In genomic region chr12:131135786-131136538, GRCh38 we compare ENCODE assay signal across 18 cellular contexts.
A peak's percentile ranks its signal among the peaks of the same experiment; 100 is the strongest.
DNase-seq lines count a peak whose midpoint lies in the region; TF ChIP-seq lines count a peak whose summit lies in the region.
"Had no signal": no experiment of that assay in that cellular context is flagged by ENCODE, and none has a peak within 500 bp of the region (broad histone marks: within the 10 kb centered on the region; RNA-seq: fewer than 3 reads in every experiment).

No MANE protein-coding gene starts in this region.

- H3K4me3 ChIP-seq in neural cell (ENCODE audit: low read length) (no peak overlapping the region), sigmoid colon (no peak overlapping the region)

- H3K36me3 Mint-ChIP-seq in activated CD4-positive, alpha-beta memory T cell treated with anti-CD3 and anti-CD28 coated beads, Interleukin-2, amount 10 ng/mL, durations not matched to agents 7 days and 5 days (ENCODE audit: low read depth): no peaks in the 10 kb centered on the region
- no peaks in the 10 kb centered on the region for H3K36me3 Mint-ChIP-seq in activated CD4-positive, alpha-beta memory T cell treated with anti-CD3 and anti-CD28 coated beads for 36 hours
- H3K36me3 Mint-ChIP-seq in endothelial cell (ENCODE audit: low read depth, unreplicated experiment): no peaks in the 10 kb centered on the region
- H3K36me3 Mint-ChIP-seq: CD8-positive, alpha-beta T cell had no signal

- intact Hi-C loops in activated CD4-positive, alpha-beta memory T cell treated with anti-CD3 and anti-CD28 coated beads for 36 hours (cut with micrococcal nuclease): loop anchor here (10.0 kb wide), 1 partner anchor 221 kb away; no protein-coding TSS in a partner anchor
- intact Hi-C loops in sigmoid colon (cut with DNase I): no loop called here

- no peaks in the 10 kb centered on the region for H3K27me3 ChIP-seq in neural cell (ENCODE audit: insufficient read depth, low read depth, low read length)
- H3K27me3 ChIP-seq in sigmoid colon: no peaks in the 10 kb centered on the region

- peaks cover 0 to 30% (median 19%) of the 10 kb centered on the region in 4 donors for H3K4me1 ChIP-seq in sigmoid colon

- POLR2A ChIA-PET in activated CD4-positive, alpha-beta memory T cell treated with anti-CD3 and anti-CD28 coated beads, Interleukin-2, amount 10 ng/mL, durations not matched to agents 7 days and 5 days (lab: Charles Lee): no interaction called here
- POLR2A ChIA-PET in activated CD4-positive, alpha-beta memory T cell treated with anti-CD3 and anti-CD28 coated beads for 36 hours (lab: Charles Lee): no interaction called here

- no peak for TF ChIP-seq POLR2A in sigmoid colon (IDR thresholded peaks at IDR 0.05)

- H3K9me3 Mint-ChIP-seq in activated CD4-positive, alpha-beta memory T cell treated with anti-CD3 and anti-CD28 coated beads, Interleukin-2, amount 10 ng/mL, durations not matched to agents 7 days and 5 days: no peaks in the 10 kb centered on the region
- H3K9me3 Mint-ChIP-seq in activated CD4-positive, alpha-beta memory T cell treated with anti-CD3 and anti-CD28 coated beads for 36 hours: no peaks in the 10 kb centered on the region
- H3K9me3 Mint-ChIP-seq in endothelial cell (ENCODE audit: unreplicated experiment): no peaks in the 10 kb centered on the region
- H3K9me3 Mint-ChIP-seq: CD8-positive, alpha-beta T cell had no signal

- H2AFZ ChIP-seq in neural cell (ENCODE audit: low read depth, low read length): no peak overlapping the region

- 65 to 78% methylated on average over 19 of the region's 19 CpGs for WGBS in sigmoid colon, 2 donors

- TF ChIP-seq RAD21 in neural cell (conservative IDR thresholded peaks at IDR 0.05): no peak

- CTCF ChIA-PET in activated CD4-positive, alpha-beta memory T cell treated with anti-CD3 and anti-CD28 coated beads, Interleukin-2, amount 10 ng/mL, durations not matched to agents 7 days and 5 days (lab: Charles Lee): no interaction called here
- CTCF ChIA-PET in activated CD4-positive, alpha-beta memory T cell treated with anti-CD3 and anti-CD28 coated beads for 36 hours (lab: Charles Lee): interaction anchor here (1.4 to 6.0 kb wide), 2 partner anchors 30 to 32 kb away, joined by 4 to 197 read pairs; no protein-coding TSS in a partner anchor

- H3K4me1 Mint-ChIP-seq in activated CD4-positive, alpha-beta memory T cell treated with anti-CD3 and anti-CD28 coated beads, Interleukin-2, amount 10 ng/mL, durations not matched to agents 7 days and 5 days: no peaks in the 10 kb centered on the region
- H3K4me1 Mint-ChIP-seq in activated CD4-positive, alpha-beta memory T cell treated with anti-CD3 and anti-CD28 coated beads for 36 hours (ENCODE audit: low read depth): no peaks in the 10 kb centered on the region
- H3K4me1 Mint-ChIP-seq in endothelial cell (ENCODE audit: unreplicated experiment): peaks cover 8% of the 10 kb centered on the region

- peak; percentile 8 for DNase-seq in activated CD4-positive, alpha-beta memory T cell treated with anti-CD3 and anti-CD28 coated beads, Interleukin-2, amount 10 ng/mL, durations not matched to agents 7 days and 5 days
- no peak for DNase-seq in activated CD4-positive, alpha-beta memory T cell treated with anti-CD3 and anti-CD28 coated beads for 36 hours
- DNase-seq in sigmoid colon (peak; percentile 59), endothelial cell (ENCODE audit: low spot score) (no peak), HPDE6-E6E7 (ENCODE audit: extremely low spot score) (no peak)
- no peak for DNase-seq in activated CD4-positive, alpha-beta T cell treated with anti-CD3 and anti-CD28 coated beads for 48 hours
- DNase-seq: COR-L47, DMS153, DMS79 treated with DMSO at 0.1 percent for 48 hours, EL, GOT3, HCEC 1CT, HFFc6 had no signal

- TF ChIP-seq EP300 in neural cell (conservative IDR thresholded peaks at IDR 0.05; ENCODE audit: poor library complexity, severe bottlenecking) (no peak), sigmoid colon (IDR thresholded peaks at IDR 0.05) (no peak)

- no peak for TF ChIP-seq CTCF in neural cell (IDR thresholded peaks at IDR 0.05; ENCODE audit: poor library complexity, severe bottlenecking)
- TF ChIP-seq CTCF in sigmoid colon (IDR thresholded peaks at IDR 0.05): no peak
- no peak for TF ChIP-seq CTCF in endothelial cell (IDR thresholded peaks at IDR 0.05; ENCODE audit: unreplicated experiment)

- H3K36me3 ChIP-seq in neural cell (ENCODE audit: insufficient read depth, low read length) (no peaks in the 10 kb centered on the region), sigmoid colon (no peaks in the 10 kb centered on the region)

- H3K27ac ChIP-seq in angular gyrus (ENCODE audit: low read depth, low read length): peak overlapping the region; percentile 16
- H3K27ac ChIP-seq in neural cell (ENCODE audit: low read length): peak overlapping the region; percentile 16
- H3K27ac ChIP-seq in sigmoid colon: no peak overlapping the region
- H3K27ac ChIP-seq: 22Rv1 had no signal

- H3K9me2 ChIP-seq in neural cell (ENCODE audit: insufficient read depth, low read length): no peaks in the 10 kb centered on the region

- no peak overlapping the region for H3K4me2 ChIP-seq in neural cell (ENCODE audit: low read length)

- no peak overlapping the region for H3K9ac ChIP-seq in neural cell (ENCODE audit: low read length)

- no peak overlapping the region for H3K27ac Mint-ChIP-seq in activated CD4-positive, alpha-beta memory T cell treated with anti-CD3 and anti-CD28 coated beads, Interleukin-2, amount 10 ng/mL, durations not matched to agents 7 days and 5 days
- no peak overlapping the region for H3K27ac Mint-ChIP-seq in activated CD4-positive, alpha-beta memory T cell treated with anti-CD3 and anti-CD28 coated beads for 36 hours
- H3K27ac Mint-ChIP-seq in endothelial cell (ENCODE audit: unreplicated experiment): no peak overlapping the region
- H3K27ac Mint-ChIP-seq: CD14-positive monocyte; CD8-positive, alpha-beta T cell; HFFc6 had no signal

- H3K4me3 Mint-ChIP-seq in activated CD4-positive, alpha-beta memory T cell treated with anti-CD3 and anti-CD28 coated beads, Interleukin-2, amount 10 ng/mL, durations not matched to agents 7 days and 5 days: no peak overlapping the region
- no peak overlapping the region for H3K4me3 Mint-ChIP-seq in activated CD4-positive, alpha-beta memory T cell treated with anti-CD3 and anti-CD28 coated beads for 36 hours
- H3K4me3 Mint-ChIP-seq in endothelial cell (ENCODE audit: unreplicated experiment): no peak overlapping the region
- H3K4me3 Mint-ChIP-seq: CD14-positive monocyte; CD8-positive, alpha-beta T cell; HFFc6 had no signal

- H3F3A ChIP-seq in neural cell (ENCODE audit: insufficient read depth, low read length, poor library complexity, severe bottlenecking): no peaks in the 10 kb centered on the region

- no peaks in the 10 kb centered on the region for H3K79me2 ChIP-seq in neural cell (replicated peaks; ENCODE audit: insufficient read depth, low read length)

- H4K20me1 ChIP-seq in neural cell (ENCODE audit: insufficient read depth): no peaks in the 10 kb centered on the region

- no peaks in the 10 kb centered on the region for H3K27me3 Mint-ChIP-seq in activated CD4-positive, alpha-beta memory T cell treated with anti-CD3 and anti-CD28 coated beads, Interleukin-2, amount 10 ng/mL, durations not matched to agents 7 days and 5 days
- peaks cover 2% of the 10 kb centered on the region for H3K27me3 Mint-ChIP-seq in activated CD4-positive, alpha-beta memory T cell treated with anti-CD3 and anti-CD28 coated beads for 36 hours
- peaks cover 4% of the 10 kb centered on the region for H3K27me3 Mint-ChIP-seq in endothelial cell (ENCODE audit: unreplicated experiment)

- H3K9me3 ChIP-seq in neural cell (ENCODE audit: low read length) (no peaks in the 10 kb centered on the region), sigmoid colon (no peaks in the 10 kb centered on the region)

TF ChIP-seq in neural cell, 6 proteins besides CTCF, POLR2A, EP300 and RAD21:
- TF ChIP-seq REST (IDR thresholded peaks at IDR 0.05; ENCODE audit: borderline replicate concordance): no peak
- no peak for TF ChIP-seq EZH2 (IDR thresholded peaks at IDR 0.05; ENCODE audit: borderline replicate concordance, insufficient read depth, low read length, poor library complexity, severe bottlenecking)
- TF ChIP-seq POLR2AphosphoS5 (IDR thresholded peaks at IDR 0.05): no peak
- TF ChIP-seq TAF1 (IDR thresholded peaks at IDR 0.05; ENCODE audit: low read depth): no peak
- TF ChIP-seq MXI1 (conservative IDR thresholded peaks at IDR 0.05; ENCODE audit: poor library complexity, severe bottlenecking): no peak
- no peak for TF ChIP-seq SMC3 (conservative IDR thresholded peaks at IDR 0.05; ENCODE audit: poor library complexity)
TF ChIP-seq in neural cell: peak in this region for 0.

Comparison
In these comparisons a context has a peak if more than half of its experiments do, and no peak if none do; other contexts are left out.
1. DNase-seq: peak in activated CD4-positive, alpha-beta memory T cell treated with anti-CD3 and anti-CD28 coated beads, Interleukin-2, amount 10 ng/mL, durations not matched to agents 7 days and 5 days (single experiment) and sigmoid colon (single experiment); none in activated CD4-positive, alpha-beta memory T cell treated with anti-CD3 and anti-CD28 coated beads for 36 hours (single experiment), endothelial cell (single experiment), HPDE6-E6E7 (single experiment) and activated CD4-positive, alpha-beta T cell treated with anti-CD3 and anti-CD28 coated beads for 48 hours (single experiment).
2. H3K27ac ChIP-seq: peak in angular gyrus (single experiment) and neural cell (single experiment); none in sigmoid colon (0 of 4).